Comparison of ENCODE assay signal across 8 cellular contexts in genomic region chr12:63826002-63826585, GRCh38. TPM values are rescaled to one million over a fixed set of nuclear protein-coding genes. Genes with fewer than 3 reads are reported as not detected.
DNase-seq lines count a peak whose midpoint lies in the region; ATAC-seq, FAIRE-seq and TF ChIP-seq lines count a peak whose summit lies in the region.

No MANE protein-coding gene starts in this region.

- no peaks in the 10 kb centered on the region for H3K4me1 ChIP-seq in body of pancreas
- H3K4me1 ChIP-seq in uterus = no peaks in the 10 kb centered on the region

- intact Hi-C loops in body of pancreas (cut with DNase I) (no loop called here), uterus (cut with DNase I; ENCODE audit: low total_unique reads) (no loop called here)

- TF ChIP-seq CTCF in body of pancreas (IDR thresholded peaks at IDR 0.05) (peak; percentile 32 to 90 (median 80)), uterus (IDR thresholded peaks at IDR 0.05) (peak; percentile 44 to 84 (median 74))

- ATAC-seq in HG02970 (IDR thresholded peaks at IDR 0.05; ENCODE audit: low FRiP score, unreplicated experiment) (peak; percentile 64), body of pancreas (peak; percentile 82), HG02588 (IDR thresholded peaks at IDR 0.05; ENCODE audit: unreplicated experiment) (no peak)

- no peak overlapping the region for H3K27ac ChIP-seq in body of pancreas
- no peak overlapping the region for H3K27ac ChIP-seq in uterus

- FAIRE-seq in A204.1 (lab: Jason Lieb, UNC) = peak; percentile 97
- peak; percentile 81 for FAIRE-seq in GM12892 (lab: Jason Lieb, UNC)
- peak; percentile 95 for FAIRE-seq in islet of Langerhans (lab: Jason Lieb, UNC)

- WGBS in body of pancreas, 2 donors = 12% methylated on average over 4 of the region's 4 CpGs

- DNase-seq in GM12892 (ENCODE audit: insufficient read length) (no peak), NCI-H446 (lab: John Stamatoyannopoulos, UW) (peak; percentile 43 to 76), body of pancreas (peak in 2 of 4 donors; percentile 16 to 26), uterus (no peak)

- TF ChIP-seq POLR2A in GM12892 (IDR thresholded peaks at IDR 0.05; ENCODE audit: low read depth, low read length) (no peak), body of pancreas (IDR thresholded peaks at IDR 0.05) (no peak), uterus (IDR thresholded peaks at IDR 0.05) (no peak)

- H3K27me3 ChIP-seq in body of pancreas (peaks cover 0 to 4% of the 10 kb centered on the region in 2 donors), uterus (no peaks in the 10 kb centered on the region)

- peaks cover 0 to 10% (median 0%) of the 10 kb centered on the region in 3 donors for H3K9me3 ChIP-seq in body of pancreas
- no peaks in the 10 kb centered on the region for H3K9me3 ChIP-seq in uterus

- H3K36me3 ChIP-seq in body of pancreas (replicated peaks in 1 of 2; ENCODE audit: insufficient read depth in 1 of 2, low read depth in 2 of 2) (no peaks in the 10 kb centered on the region), uterus (no peaks in the 10 kb centered on the region)

- H3K4me3 ChIP-seq in body of pancreas (no peak overlapping the region), uterus (no peak overlapping the region)

RNA-seq across cellular contexts. Expression of gene SRGAP1, which starts 18.4 kb away (rescaled TPM):
- polyA plus RNA-seq in GM12892 (2012; ENCODE audit: missing spikeins) = 0.34 TPM
- total RNA-seq in body of pancreas (10 to 100 TPM in 1 of 2 donors, 1 to 10 TPM in 1; 8.8 to 14.8 TPM), uterus (10 to 100 TPM in 3 of 4 donors, 1 to 10 TPM in 1; 10.0 to 23.0 (median 14.8) TPM)

RNA-seq across cellular contexts. Expression of gene RXYLT1, which starts 46.4 kb away (rescaled TPM):
- 21.3 TPM for polyA plus RNA-seq in GM12892 (2012; ENCODE audit: missing spikeins)
- total RNA-seq in body of pancreas (10 to 100 TPM in 1 of 2 donors, 1 to 10 TPM in 1; 8.6 to 17.5 TPM), uterus (10 to 100 TPM in 3 of 4 donors, 1 to 10 TPM in 1; 2.0 to 24.2 (median 16.3) TPM)

Comparison
In these comparisons a context has a peak if more than half of its experiments do, and no peak if none do; other contexts are left out.
1. DNase-seq: peak in NCI-H446 (2 of 2); none in GM12892 (single experiment) and uterus (0 of 2).